Comparison of ENCODE assay signal across 8 cellular contexts in genomic region chr22:23433127-23434005, GRCh38.
DNase-seq lines count a peak whose midpoint lies in the region; ATAC-seq, FAIRE-seq and TF ChIP-seq lines count a peak whose summit lies in the region.
"Not testable (repeated sequence)": the region's sequence is repeated elsewhere in the genome, so short reads cannot be mapped to it uniquely, and the experiment has no call there.

No MANE protein-coding gene starts in this region.

- H3K9ac ChIP-seq in endodermal cell (ENCODE audit: extremely low read depth, low read length, poor library complexity, severe bottlenecking): not testable (repeated sequence)

- DNase-seq in AML-193 (lab: John Stamatoyannopoulos, UW): peak; percentile 4 to 15
- DNase-seq in GM18507 (ENCODE audit: extremely low spot score, insufficient read length, low read depth): not testable (repeated sequence)
- DNase-seq in NCI-H1694 (lab: John Stamatoyannopoulos, UW): peak; percentile 46
- DNase-seq in SK-MEL-5 (ENCODE audit: low read depth, low spot score): peak; percentile 56
- DNase-seq in activated T-cell treated with anti-CD3 and anti-CD28 coated beads, Interleukin-2, amount 50 U/mL, for 72 hours: peak; percentile 31 to 50
- peak; percentile 85 for DNase-seq in endodermal cell
- DNase-seq in lung (ENCODE audit: low spot score): peak; percentile 38
- peak; percentile 11 for DNase-seq in stimulated activated CD4-positive, alpha-beta T cell treated with anti-CD3 and anti-CD28 coated beads, Interleukin-2, amount 100 ng/mL, for 4 hours (ENCODE audit: low read depth)

- not testable (repeated sequence) for H3K27ac Mint-ChIP-seq in activated T-cell treated with anti-CD3 and anti-CD28 coated beads, Interleukin-2, amount 50 U/mL, for 72 hours; endodermal cell

- FAIRE-seq in GM18507 (lab: Jason Lieb, UNC): peak; percentile 63

- in situ Hi-C loops in SK-MEL-5 (cut with HindIII; ENCODE audit: low pct_unique_long_range_greater_than_20kb, low sequenced_read_pairs): not testable (repeated sequence)

- H3K4me3 ChIP-seq in endodermal cell (ENCODE audit: low read length); lung: not testable (repeated sequence)

- not testable (repeated sequence) for H3K27ac ChIP-seq in endodermal cell (ENCODE audit: low read depth, low read length); lung (ENCODE audit: low read depth in 1 of 2, low read length in 1 of 2)

- not testable (repeated sequence) for H3K4me1 ChIP-seq in endodermal cell (ENCODE audit: control insufficient read depth, insufficient read depth, low read length); lung (ENCODE audit: control insufficient read depth in 2 of 2, insufficient read depth in 2 of 2, low read length in 2 of 2)

- not testable (repeated sequence) for H3K4me1 Mint-ChIP-seq in activated T-cell treated with anti-CD3 and anti-CD28 coated beads, Interleukin-2, amount 50 U/mL, for 72 hours (ENCODE audit: low read depth)
- H3K4me1 Mint-ChIP-seq in endodermal cell: peaks cover 20% of the 10 kb centered on the region

- not testable (repeated sequence) for H3K9me3 Mint-ChIP-seq in activated T-cell treated with anti-CD3 and anti-CD28 coated beads, Interleukin-2, amount 50 U/mL, for 72 hours
- peaks cover 11% of the 10 kb centered on the region for H3K9me3 Mint-ChIP-seq in endodermal cell

- ATAC-seq in activated T-cell treated with anti-CD3 and anti-CD28 coated beads, Interleukin-2, amount 50 U/mL, for 72 hours (replicated peaks in 1 of 2): peak; percentile 94 to 96
- ATAC-seq in lung (ENCODE audit: insufficient read depth, low FRiP score): peak; percentile 63

- not testable (repeated sequence) for H3K27me3 Mint-ChIP-seq in activated T-cell treated with anti-CD3 and anti-CD28 coated beads, Interleukin-2, amount 50 U/mL, for 72 hours (ENCODE audit: low read depth); endodermal cell (ENCODE audit: insufficient read depth)

- H3K36me3 Mint-ChIP-seq in activated T-cell treated with anti-CD3 and anti-CD28 coated beads, Interleukin-2, amount 50 U/mL, for 72 hours (ENCODE audit: insufficient read depth in 2 of 2): peaks cover 6 to 13% of the 10 kb centered on the region in 2 donors
- not testable (repeated sequence) for H3K36me3 Mint-ChIP-seq in endodermal cell (ENCODE audit: low read depth)

- 65 to 67% methylated on average over 12 to 26 of the region's 35 CpGs for WGBS in endodermal cell (ENCODE audit: insufficient coverage in 1 of 2, insufficient read length in 1 of 2), 2 experiments
- WGBS in lung, 2 donors: 19 to 23% methylated on average over 28 to 34 of the region's 35 CpGs

- H3K9me3 ChIP-seq in endodermal cell (ENCODE audit: control insufficient read depth, low read length); lung (ENCODE audit: control insufficient read depth in 2 of 2, insufficient read depth in 1 of 2, low read length in 1 of 2): not testable (repeated sequence)

- H3K36me3 ChIP-seq in endodermal cell (ENCODE audit: control insufficient read depth, insufficient read depth, low read length); lung (ENCODE audit: control insufficient read depth in 2 of 2, insufficient read depth in 2 of 2, low read length in 2 of 2): not testable (repeated sequence)

- H3K4me3 Mint-ChIP-seq in activated T-cell treated with anti-CD3 and anti-CD28 coated beads, Interleukin-2, amount 50 U/mL, for 72 hours: peak overlapping the region; percentile 66 to 71
- H3K4me3 Mint-ChIP-seq in endodermal cell: peak overlapping the region; percentile 47

- H3K27me3 ChIP-seq in endodermal cell (ENCODE audit: control insufficient read depth, insufficient read depth, low read length, poor library complexity, severe bottlenecking); lung (ENCODE audit: control insufficient read depth, insufficient read depth): not testable (repeated sequence)

- peak; percentile 71 for TF ChIP-seq CTCF in endodermal cell (conservative IDR thresholded peaks at IDR 0.05)
- peak; percentile 18 for TF ChIP-seq CTCF in lung (IDR thresholded peaks at IDR 0.05; ENCODE audit: control extremely low read depth, extremely low read depth)
